24 cellular contexts compared by ENCODE assay signal in the genomic region with DNA sequence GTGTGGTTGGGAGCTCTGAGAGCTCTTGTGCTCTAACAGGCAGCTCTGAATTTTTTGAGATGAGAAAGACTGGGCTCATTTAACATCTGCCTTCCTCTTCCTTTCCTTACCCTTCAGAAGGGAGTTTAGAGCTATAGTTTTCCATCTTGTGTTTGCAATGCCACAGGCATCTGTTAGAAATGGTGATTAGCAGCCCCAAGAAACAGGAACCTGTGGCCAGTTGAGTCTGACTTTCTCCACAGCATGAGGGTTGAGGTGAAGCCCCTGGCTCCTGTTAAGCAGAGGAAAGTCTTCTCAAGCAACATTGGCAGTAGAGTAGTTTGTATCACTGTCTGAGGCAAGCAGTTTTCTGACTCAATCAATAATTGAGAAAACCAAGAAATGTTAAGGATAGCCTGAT.
"Had no signal": no experiment of that assay in that cellular context is flagged by ENCODE, and none has a peak within 500 bp of the region (broad histone marks: within the 10 kb centered on the region; RNA-seq: fewer than 3 reads in every experiment).

No MANE protein-coding gene starts in this region.

- H3K4me3 Mint-ChIP-seq: activated CD4-positive, alpha-beta memory T cell treated with anti-CD3 and anti-CD28 coated beads for 36 hours; activated naive CD8-positive, alpha-beta T cell treated with anti-CD3 and anti-CD28 coated beads for 36 hours; central memory CD8-positive, alpha-beta T cell; effector memory CD8-positive, alpha-beta T cell; immature natural killer cell; naive B cell; type B pancreatic cell had no signal

- H3K4me2 ChIP-seq: hepatocyte had no signal

- H2AFZ ChIP-seq: hepatocyte had no signal

- H3K9me3 ChIP-seq: breast epithelium, colonic mucosa, lower lobe of right lung, mucosa of descending colon, prostate gland, testis, vagina had no signal

- H3K4me1 Mint-ChIP-seq: central memory CD8-positive, alpha-beta T cell had no signal

- H3K27me3 ChIP-seq: dorsolateral prefrontal cortex, testis, vagina had no signal

- DNase-seq: activated CD4-positive, alpha-beta memory T cell treated with anti-CD3 and anti-CD28 coated beads for 36 hours; activated CD4-positive, alpha-beta T cell treated with anti-CD3 and anti-CD28 coated beads for 48 hours; activated naive CD4-positive, alpha-beta T cell treated with Interleukin-2 at 50 U/mL for 16 hours; activated naive CD8-positive, alpha-beta T cell treated with anti-CD3 and anti-CD28 coated beads for 36 hours; activated T-cell treated with anti-CD3 and anti-CD28 coated beads, Interleukin-2, amount 50 U/mL, for 48 hours; amniotic stem cell; colonic mucosa; dorsolateral prefrontal cortex; effector memory CD8-positive, alpha-beta T cell; foreskin melanocyte; immature natural killer cell; lower lobe of right lung; mesendoderm; mucosa of descending colon; naive B cell; stimulated activated CD4-positive, alpha-beta T cell treated with anti-CD3 and anti-CD28 coated beads, Interleukin-4, amount 100 ng/mL, for 1 hour; stimulated activated naive CD4-positive, alpha-beta T cell; testis had no signal

- H3K9me3 Mint-ChIP-seq: activated CD4-positive, alpha-beta memory T cell treated with anti-CD3 and anti-CD28 coated beads for 36 hours; activated naive CD8-positive, alpha-beta T cell treated with anti-CD3 and anti-CD28 coated beads for 36 hours; central memory CD8-positive, alpha-beta T cell; effector memory CD8-positive, alpha-beta T cell; immature natural killer cell; naive B cell; type B pancreatic cell had no signal

- H3K27ac ChIP-seq: breast epithelium, colonic mucosa, hepatocyte, lower lobe of right lung, prostate gland, testis, vagina had no signal

- H3K79me2 ChIP-seq: hepatocyte had no signal

- H3K27ac Mint-ChIP-seq: activated CD4-positive, alpha-beta memory T cell treated with anti-CD3 and anti-CD28 coated beads for 36 hours; activated naive CD8-positive, alpha-beta T cell treated with anti-CD3 and anti-CD28 coated beads for 36 hours; effector memory CD8-positive, alpha-beta T cell; immature natural killer cell; naive B cell; type B pancreatic cell had no signal

- H3K4me1 ChIP-seq: breast epithelium, colonic mucosa, prostate gland had no signal
